10 cellular contexts compared by ENCODE assay signal in genomic region chr16:62036101-62036806, GRCh38. TPM values are rescaled to one million over a fixed set of nuclear protein-coding genes. Genes with fewer than 3 reads are reported as not detected.
DNase-seq lines count a peak whose midpoint lies in the region; ATAC-seq, FAIRE-seq and TF ChIP-seq lines count a peak whose summit lies in the region.
"Had no signal": no experiment of that assay in that cellular context is flagged by ENCODE, and none has a peak within 500 bp of the region (broad histone marks: within the 10 kb centered on the region; RNA-seq: fewer than 3 reads in every experiment).

CDH8 (minus strand) TSS chr16:62036438; CDS start chr16:62021403, 15,035 bp downstream.

- DNase-seq in COR-L47 (lab: John Stamatoyannopoulos, UW) (peak; percentile 60), NCI-H2227 (lab: John Stamatoyannopoulos, UW; ENCODE audit: unreplicated experiment) (peak; percentile 38), glomerular visceral epithelial cell (ENCODE audit: extremely low spot score) (peak; percentile 24), ovary (peak in 3 of 5 donors; percentile 8 to 38 (median 19)), GM12892 (ENCODE audit: insufficient read length) (no peak)
- DNase-seq in activated T-cell treated with anti-CD3 and anti-CD28 coated beads, Interleukin-2, amount 50 U/mL, for 4 hours = no peak
- no peak for DNase-seq in activated CD4-positive, alpha-beta T cell treated with anti-CD3 and anti-CD28 coated beads for 1 hour
- DNase-seq: activated CD4-positive, alpha-beta T cell treated with anti-CD3 and anti-CD28 coated beads for 48 hours; cortex of kidney had no signal

- H3K9me3 Mint-ChIP-seq in activated T-cell treated with anti-CD3 and anti-CD28 coated beads, Interleukin-2, amount 50 U/mL, for 4 hours = peaks cover 12% of the 10 kb centered on the region

- H3K9me3 ChIP-seq in ovary = no peaks in the 10 kb centered on the region

- no peak within 1 kb of the TSS for H3K4me3 Mint-ChIP-seq in activated T-cell treated with anti-CD3 and anti-CD28 coated beads, Interleukin-2, amount 50 U/mL, for 4 hours

- no peak for TF ChIP-seq EP300 in ovary (IDR thresholded peaks at IDR 0.05)

- intact Hi-C loops in ovary (cut with DNase I) = no loop called here

- no peaks in the 10 kb centered on the region for H3K27me3 ChIP-seq in ovary

- no peak within 1 kb of the TSS for H3K4me3 ChIP-seq in ovary

- no peak for TF ChIP-seq CTCF in ovary (IDR thresholded peaks at IDR 0.05)

- H3K4me1 ChIP-seq in ovary (ENCODE audit: insufficient read depth) = no peaks in the 10 kb centered on the region

- no peaks in the 10 kb centered on the region for H3K36me3 ChIP-seq in ovary

- peaks cover 20% of the 10 kb centered on the region for H3K27me3 Mint-ChIP-seq in activated T-cell treated with anti-CD3 and anti-CD28 coated beads, Interleukin-2, amount 50 U/mL, for 4 hours (ENCODE audit: low read depth)

- H3K27ac ChIP-seq in ovary = no peak within 1 kb of the TSS

- WGBS in ovary, 3 donors = 0 to 1% (median 1%) methylated on average over 56 to 60 of the region's 60 CpGs

- TF ChIP-seq POLR2A in ovary (IDR thresholded peaks at IDR 0.05) (no peak), GM12892 (IDR thresholded peaks at IDR 0.05; ENCODE audit: low read depth, low read length) (no peak)

- no peaks in the 10 kb centered on the region for H3K4me1 Mint-ChIP-seq in activated T-cell treated with anti-CD3 and anti-CD28 coated beads, Interleukin-2, amount 50 U/mL, for 4 hours (ENCODE audit: low read depth)

- FAIRE-seq in GM12892 (lab: Jason Lieb, UNC) = no peak

- no peaks in the 10 kb centered on the region for H3K36me3 Mint-ChIP-seq in activated T-cell treated with anti-CD3 and anti-CD28 coated beads, Interleukin-2, amount 50 U/mL, for 4 hours (ENCODE audit: insufficient read depth)

- ATAC-seq in activated T-cell treated with anti-CD3 and anti-CD28 coated beads, Interleukin-2, amount 50 U/mL, for 4 hours = no peak
- ATAC-seq in HG02678 (IDR thresholded peaks at IDR 0.05; ENCODE audit: unreplicated experiment) = no peak

RNA-seq across cellular contexts. Expression of gene CDH8, which starts in this region (rescaled TPM):
- 1 to 10 TPM in 6 of 7 donors, under 1 TPM in 1; 0.42 to 2.9 (median 1.5) TPM for total RNA-seq in ovary
- 1 to 10 TPM in 1 of 2 donors, under 1 TPM in 1; 0.78 to 1.1 TPM for polyA plus RNA-seq in ovary
- not detected for polyA plus RNA-seq in GM12892 (2012; ENCODE audit: missing spikeins)
- not detected for total RNA-seq in activated T-cell treated with anti-CD3 and anti-CD28 coated beads, Interleukin-2, amount 50 U/mL, for 4 hours

Comparison
In these comparisons a context has a peak if more than half of its experiments do, and no peak if none do; other contexts are left out.
1. DNase-seq: peak in COR-L47 (single experiment), NCI-H2227 (single experiment), glomerular visceral epithelial cell (single experiment) and ovary (3 of 5); none in GM12892 (single experiment), activated T-cell treated with anti-CD3 and anti-CD28 coated beads, Interleukin-2, amount 50 U/mL, for 4 hours (single experiment) and activated CD4-positive, alpha-beta T cell treated with anti-CD3 and anti-CD28 coated beads for 1 hour (single experiment).